Comparison of ENCODE assay signal across 8 cellular contexts in genomic region chr20:46013826-46014516, GRCh38. TPM values are rescaled to one million over a fixed set of nuclear protein-coding genes. Genes with fewer than 3 reads are reported as not detected.
DNase-seq lines count a peak whose midpoint lies in the region; ATAC-seq and TF ChIP-seq lines count a peak whose summit lies in the region.

No MANE protein-coding gene starts in this region.

- H3K36me3 ChIP-seq in SK-N-MC (ENCODE audit: insufficient read depth, low read length) (no peaks in the 10 kb centered on the region), right atrium auricular region (no peaks in the 10 kb centered on the region), skeletal muscle satellite cell (ENCODE audit: insufficient read depth, low read length) (no peaks in the 10 kb centered on the region)

- DNase-seq in CD1c-positive myeloid dendritic cell (ENCODE audit: extremely low spot score) (peak; percentile 80), MV-4-11 (lab: John Stamatoyannopoulos, UW) (peak; percentile 28), SK-N-MC (ENCODE audit: low read depth, low spot score) (no peak), right atrium auricular region (ENCODE audit: low spot score) (no peak)
- DNase-seq in activated naive CD4-positive, alpha-beta T cell treated with anti-CD3 and anti-CD28 coated beads, Interleukin-2, amount 10 ng/mL, durations not matched to agents 7 days and 5 days: peak; percentile 75

- H3K27ac Mint-ChIP-seq in activated naive CD4-positive, alpha-beta T cell treated with anti-CD3 and anti-CD28 coated beads, Interleukin-2, amount 10 ng/mL, durations not matched to agents 7 days and 5 days: no peak overlapping the region

- peak; percentile 80 to 83 for TF ChIP-seq CTCF in right atrium auricular region (IDR thresholded peaks at IDR 0.05)

- ATAC-seq in GM21529 (IDR thresholded peaks at IDR 0.05; ENCODE audit: unreplicated experiment) (peak; percentile 74), HG03378 (IDR thresholded peaks at IDR 0.05; ENCODE audit: unreplicated experiment) (no peak)

- CTCF ChIA-PET in activated naive CD4-positive, alpha-beta T cell treated with anti-CD3 and anti-CD28 coated beads, Interleukin-2, amount 10 ng/mL, durations not matched to agents 7 days and 5 days (lab: Charles Lee): interaction anchor here (0.7 to 8.7 kb wide), 30 partner anchors 9 to 321 kb away, joined by 3 to 151 read pairs (median 4); partner anchors contain the start of gene SLC12A5

- H3K4me1 Mint-ChIP-seq in activated naive CD4-positive, alpha-beta T cell treated with anti-CD3 and anti-CD28 coated beads, Interleukin-2, amount 10 ng/mL, durations not matched to agents 7 days and 5 days: peaks cover 54% of the 10 kb centered on the region

- H3K9me3 Mint-ChIP-seq in activated naive CD4-positive, alpha-beta T cell treated with anti-CD3 and anti-CD28 coated beads, Interleukin-2, amount 10 ng/mL, durations not matched to agents 7 days and 5 days: peaks cover 6% of the 10 kb centered on the region

- peak overlapping the region; percentile 73 for H3K4me3 ChIP-seq in SK-N-MC
- no peak overlapping the region for H3K4me3 ChIP-seq in right atrium auricular region
- H3K4me3 ChIP-seq in skeletal muscle satellite cell (ENCODE audit: low read length): no peak overlapping the region

- H3K4me3 Mint-ChIP-seq in activated naive CD4-positive, alpha-beta T cell treated with anti-CD3 and anti-CD28 coated beads, Interleukin-2, amount 10 ng/mL, durations not matched to agents 7 days and 5 days: no peak overlapping the region

- H3K4me1 ChIP-seq in right atrium auricular region: peaks cover 0 to 16% of the 10 kb centered on the region in 2 donors
- H3K4me1 ChIP-seq in skeletal muscle satellite cell (ENCODE audit: control insufficient read depth, insufficient read depth, low read length): peaks cover 3% of the 10 kb centered on the region

- H3K36me3 Mint-ChIP-seq in activated naive CD4-positive, alpha-beta T cell treated with anti-CD3 and anti-CD28 coated beads, Interleukin-2, amount 10 ng/mL, durations not matched to agents 7 days and 5 days: peaks cover 5% of the 10 kb centered on the region

- H3K27me3 Mint-ChIP-seq in activated naive CD4-positive, alpha-beta T cell treated with anti-CD3 and anti-CD28 coated beads, Interleukin-2, amount 10 ng/mL, durations not matched to agents 7 days and 5 days: peaks cover 77% of the 10 kb centered on the region

- peak overlapping the region; percentile 47 for H3K4me2 ChIP-seq in skeletal muscle satellite cell (ENCODE audit: low read length)

- peaks cover 26 to 45% of the 10 kb centered on the region in 2 donors for H3K27me3 ChIP-seq in right atrium auricular region
- H3K27me3 ChIP-seq in skeletal muscle satellite cell (ENCODE audit: control insufficient read depth, insufficient read depth, low read length): peaks cover 79% of the 10 kb centered on the region

- no peak overlapping the region for H3K27ac ChIP-seq in SK-N-MC
- H3K27ac ChIP-seq in right atrium auricular region: no peak overlapping the region

- H3K9ac ChIP-seq in SK-N-MC (ENCODE audit: insufficient read length) (no peak overlapping the region), skeletal muscle satellite cell (ENCODE audit: low read depth, low read length) (no peak overlapping the region)

- H3K9me3 ChIP-seq in SK-N-MC (ENCODE audit: low read depth, low read length): no peaks in the 10 kb centered on the region
- H3K9me3 ChIP-seq in right atrium auricular region: no peaks in the 10 kb centered on the region
- peaks cover 3% of the 10 kb centered on the region for H3K9me3 ChIP-seq in skeletal muscle satellite cell (replicated peaks; ENCODE audit: low read length)

RNA-seq across cellular contexts. Expression of gene MMP9, which starts 5.3 kb away (rescaled TPM):
- total RNA-seq in right atrium auricular region: 1 to 10 TPM in 1 of 2 donors, under 1 TPM in 1; 0.82 to 1.8 TPM
- 0.22 and 0.51 TPM in 2 replicates for total RNA-seq in skeletal muscle satellite cell (2012; rRNA removed)

RNA-seq across cellular contexts. Expression of gene SLC12A5, which starts 15.0 kb away (rescaled TPM):
- not detected for total RNA-seq in right atrium auricular region
- under 0.01 and 0.22 TPM in 2 replicates for total RNA-seq in skeletal muscle satellite cell (2012; rRNA removed)

RNA-seq across cellular contexts. Expression of gene ZNF335, which starts 42.0 kb away (rescaled TPM):
- 10 to 100 TPM in 1 of 2 donors, 1 to 10 TPM in 1; 6.6 to 12.1 TPM for total RNA-seq in right atrium auricular region
- 16.7 and 20.5 TPM in 2 replicates for total RNA-seq in skeletal muscle satellite cell (2012; rRNA removed)

Comparison
In these comparisons a context has a peak if more than half of its experiments do, and no peak if none do; other contexts are left out.
1. DNase-seq: peak in CD1c-positive myeloid dendritic cell (single experiment), MV-4-11 (single experiment) and activated naive CD4-positive, alpha-beta T cell treated with anti-CD3 and anti-CD28 coated beads, Interleukin-2, amount 10 ng/mL, durations not matched to agents 7 days and 5 days (single experiment); none in SK-N-MC (single experiment) and right atrium auricular region (single experiment).